ENCODE assay signal across 7 cellular contexts in the genomic region with DNA sequence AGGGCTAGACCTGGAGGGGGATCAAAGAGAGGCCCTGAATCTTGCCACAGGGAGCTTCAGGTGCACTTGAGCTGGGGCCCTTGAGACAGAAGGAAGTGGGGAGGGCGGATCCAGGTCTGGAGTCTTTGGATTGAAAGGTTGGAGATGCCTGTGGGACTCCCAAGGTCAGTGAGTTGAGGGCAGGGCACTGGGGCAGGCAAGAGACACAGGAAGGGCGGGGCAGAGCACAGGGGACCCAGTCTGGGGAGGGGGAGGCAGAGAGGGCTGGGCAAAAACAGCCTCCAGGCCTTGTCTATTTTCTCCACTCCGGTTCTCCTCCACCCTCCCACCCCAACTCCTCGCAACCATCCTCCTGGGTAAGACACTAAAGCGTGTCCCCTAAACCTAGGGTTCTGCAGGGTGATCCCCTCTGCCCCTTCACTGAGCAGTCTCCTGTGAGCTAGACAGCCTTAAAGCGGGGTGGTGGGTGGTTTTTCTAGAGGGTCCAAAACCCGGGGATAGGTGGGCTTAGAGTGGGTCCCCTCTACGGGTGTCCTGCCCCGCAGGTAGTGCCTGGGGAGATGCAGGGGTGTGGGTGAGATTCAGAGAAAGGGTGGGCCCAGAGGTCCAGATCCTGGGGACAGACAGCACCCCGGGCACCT. TPM values are rescaled to one million over a fixed set of nuclear protein-coding genes. Genes with fewer than 3 reads are reported as not detected.
DNase-seq lines count a peak whose midpoint lies in the region; FAIRE-seq and TF ChIP-seq lines count a peak whose summit lies in the region.

No MANE protein-coding gene starts in this region.

- peaks cover 5% of the 10 kb centered on the region; the same call in 1 of the 2 replicates for H3K9me3 ChIP-seq in HUES64 (ENCODE audit: insufficient read depth, low read depth, low read length)
- H3K9me3 ChIP-seq in iPS-18c (ENCODE audit: control insufficient read depth, insufficient read depth, low read length) = no peaks in the 10 kb centered on the region
- H3K9me3 ChIP-seq in subcutaneous abdominal adipose tissue (ENCODE audit: control insufficient read depth in 5 of 5, low read length in 5 of 5) = peaks cover 0 to 11% (median 10%) of the 10 kb centered on the region in 5 donors

- H3K9me3 Mint-ChIP-seq in activated naive CD8-positive, alpha-beta T cell (ENCODE audit: low read depth) = no peaks in the 10 kb centered on the region

- H3K4me1 ChIP-seq in HUES64 (ENCODE audit: insufficient read depth, low read length) (peaks cover 11% of the 10 kb centered on the region), subcutaneous abdominal adipose tissue (ENCODE audit: control insufficient read depth in 5 of 5, insufficient read depth in 5 of 5, low read length in 5 of 5) (peaks cover 16 to 49% (median 42%) of the 10 kb centered on the region in 5 donors)

- H3K9ac ChIP-seq in HUES64 (ENCODE audit: low read depth, low read length) (peak overlapping the region; percentile 83), subcutaneous abdominal adipose tissue (ENCODE audit: low read length in 5 of 5) (peak overlapping the region in 2 of 5 donors; percentile 37 to 71)

- H3K27me3 Mint-ChIP-seq in activated naive CD8-positive, alpha-beta T cell = no peaks in the 10 kb centered on the region

- H3K4me3 Mint-ChIP-seq in activated naive CD8-positive, alpha-beta T cell = peak overlapping the region; percentile 87

- H3K4me1 Mint-ChIP-seq in activated naive CD8-positive, alpha-beta T cell (ENCODE audit: low read depth) = peaks cover 24% of the 10 kb centered on the region

- H3K27ac ChIP-seq in HUES64 (ENCODE audit: low read depth, low read length) (no peak overlapping the region), subcutaneous abdominal adipose tissue (ENCODE audit: low read depth, low read length) (no peak overlapping the region)

- H3K27ac Mint-ChIP-seq in activated naive CD8-positive, alpha-beta T cell = peak overlapping the region; percentile 82

- 34% methylated on average over 10 of the region's 10 CpGs for WGBS in HUES64

- no peak for DNase-seq in GOT3 (lab: John Stamatoyannopoulos, UW)
- no peak for DNase-seq in GM12891 (ENCODE audit: insufficient read length, low spot score)
- DNase-seq in OCI-M1 (lab: John Stamatoyannopoulos, UW) = no peak

- H3K27me3 ChIP-seq in HUES64 (ENCODE audit: insufficient read depth, low read length) (peaks cover 13% of the 10 kb centered on the region), subcutaneous abdominal adipose tissue (ENCODE audit: control insufficient read depth in 5 of 5, insufficient read depth in 4 of 5, low read length in 5 of 5) (no peaks in the 10 kb centered on the region)

- no peak for TF ChIP-seq POLR2A in GM12891 (IDR thresholded peaks at IDR 0.05; ENCODE audit: low read depth, low read length)

- FAIRE-seq in GM12891 (lab: Jason Lieb, UNC) = no peak

- peak overlapping the region; percentile 65 for H3K4me3 ChIP-seq in HUES64 (ENCODE audit: low read length)
- H3K4me3 ChIP-seq in iPS-18c (ENCODE audit: insufficient read depth, low read depth, low read length) = peak overlapping the region; percentile 61
- peak overlapping the region; percentile 44 to 67 (median 59) for H3K4me3 ChIP-seq in subcutaneous abdominal adipose tissue (ENCODE audit: low read depth in 1 of 5, low read length in 5 of 5)

- no peaks in the 10 kb centered on the region for H3K36me3 Mint-ChIP-seq in activated naive CD8-positive, alpha-beta T cell

- H3K36me3 ChIP-seq in HUES64 (ENCODE audit: insufficient read depth, low read length) (no peaks in the 10 kb centered on the region), subcutaneous abdominal adipose tissue (ENCODE audit: control insufficient read depth in 5 of 5, insufficient read depth in 5 of 5, low read length in 5 of 5) (no peaks in the 10 kb centered on the region)

TF ChIP-seq in GM12891, 5 proteins besides CTCF, POLR2A, EP300 and RAD21:
- no peak for TF ChIP-seq POLR2AphosphoS5 (IDR thresholded peaks at IDR 0.05; ENCODE audit: low read depth, low read length)
- no peak for TF ChIP-seq TAF1 (IDR thresholded peaks at IDR 0.05; ENCODE audit: low read depth, low read length)
- TF ChIP-seq PAX5 (IDR thresholded peaks at IDR 0.05; ENCODE audit: insufficient read depth, low read length, severe bottlenecking) = no peak
- no peak for TF ChIP-seq SPI1 (IDR thresholded peaks at IDR 0.05; ENCODE audit: low read depth, low read length)
- TF ChIP-seq POU2F2 (IDR thresholded peaks at IDR 0.05; ENCODE audit: low read depth, low read length) = no peak

RNA-seq across cellular contexts. Expression of a gene that starts 38.6 kb away (rescaled TPM):
- 9.0 TPM for polyA plus RNA-seq in HUES64 (2013, experiment 1 of 2)
- polyA plus RNA-seq in HUES64 (2013, experiment 2 of 2) = 10.1 TPM
- 0.90 TPM for polyA plus RNA-seq in GM12891 (2012; ENCODE audit: low read depth, missing spikeins)

RNA-seq across cellular contexts. Expression of a gene that starts 44.2 kb away (rescaled TPM):
- 13.7 TPM for polyA plus RNA-seq in HUES64 (2013, experiment 1 of 2)
- polyA plus RNA-seq in HUES64 (2013, experiment 2 of 2) = 12.7 TPM
- 8.7 TPM for polyA plus RNA-seq in GM12891 (2012; ENCODE audit: low read depth, missing spikeins)
